ENCODE assay signal across 8 cellular contexts in the genomic region with DNA sequence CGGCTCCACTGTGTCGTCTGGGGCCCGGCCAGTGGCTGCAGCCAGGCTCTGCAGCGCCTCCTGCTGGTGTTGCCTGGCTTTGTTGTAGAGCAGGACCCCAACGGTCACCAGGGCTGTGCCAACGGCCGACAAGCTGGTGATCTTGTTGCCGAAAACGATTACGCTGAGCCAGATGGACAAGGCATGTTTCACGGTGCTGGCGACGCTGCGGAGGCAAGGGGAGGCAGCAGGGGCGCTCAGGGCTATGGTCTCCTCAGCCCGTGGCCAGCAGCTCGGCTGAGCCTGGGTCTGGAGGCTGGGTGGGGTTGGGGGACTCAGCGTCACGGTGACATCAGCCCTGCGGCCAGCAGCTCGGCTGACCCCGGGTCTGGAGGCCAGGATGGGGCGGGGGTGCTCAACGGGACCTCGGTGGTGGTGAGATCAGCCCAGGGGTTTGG. TPM values are rescaled to one million over a fixed set of nuclear protein-coding genes. Genes with fewer than 3 reads are reported as not detected.
DNase-seq lines count a peak whose midpoint lies in the region; TF ChIP-seq lines count a peak whose summit lies in the region.

No MANE protein-coding gene starts in this region.

- intact Hi-C loops in transverse colon (cut with DNase I; ENCODE audit: low total_unique reads): no loop called here

- H3K9me3 ChIP-seq in transverse colon: no peaks in the 10 kb centered on the region

- in situ Hi-C loops in transverse colon (cut with MboI; ENCODE audit: low pct_ligation_motif_present in 1 of 4, low pct_unique_long_range_greater_than_20kb in 1 of 4, low sequenced_read_pairs in 3 of 4): no loop called here

- no peak for TF ChIP-seq EP300 in transverse colon (IDR thresholded peaks at IDR 0.05; ENCODE audit: low read depth)

- H3K27ac ChIP-seq in transverse colon (no peak overlapping the region), substantia nigra (ENCODE audit: low read depth, low read length, poor library complexity, severe bottlenecking) (no peak overlapping the region)

- TF ChIP-seq CTCF in transverse colon (IDR thresholded peaks at IDR 0.05): peak; percentile 25 to 47 (median 40)

- peaks cover 0 to 11% (median 6%) of the 10 kb centered on the region in 4 donors for H3K4me1 ChIP-seq in transverse colon

- no peaks in the 10 kb centered on the region for H3K27me3 ChIP-seq in transverse colon

- no peak for TF ChIP-seq POLR2A in transverse colon (IDR thresholded peaks at IDR 0.05)

- DNase-seq in activated T-cell treated with anti-CD3 and anti-CD28 coated beads for 1 hour (ENCODE audit: low read depth) (peak; percentile 27), activated T-cell treated with anti-CD3 and anti-CD28 coated beads for 4 hours (no peak), iPS-NIHi7 (ENCODE audit: extremely low spot score) (peak; percentile 62), transverse colon (no peak), NCI-H187 (lab: John Stamatoyannopoulos, UW) (no peak), middle frontal gyrus (ENCODE audit: extremely low spot score, low spot score) (no peak), substantia nigra (lab: John Stamatoyannopoulos, UW) (no peak)
- peak; percentile 65 for DNase-seq in activated CD8-positive, alpha-beta memory T cell treated with anti-CD3 and anti-CD28 coated beads for 24 hours

- 90% methylated on average over 25 of the region's 25 CpGs; no CpG with 5 or more reads in 1 of the 2 donors for WGBS in transverse colon (ENCODE audit: low coverage in 1 of 2), 2 donors

- no peak overlapping the region for H3K4me3 ChIP-seq in transverse colon

- peaks cover 0 to 34% (median 14%) of the 10 kb centered on the region in 4 donors for H3K36me3 ChIP-seq in transverse colon

RNA-seq across cellular contexts. Expression of gene CDK11B, which starts 7.0 kb away (rescaled TPM):
- 100 to 1,000 TPM in 1 of 4 donors, 10 to 100 TPM in 3; 28.4 to 183 (median 60.5) TPM for total RNA-seq in transverse colon

RNA-seq across cellular contexts. Expression of gene SLC35E2B, which starts 26.8 kb away (rescaled TPM):
- total RNA-seq in transverse colon: 100 to 1,000 TPM in 2 of 4 donors, 10 to 100 TPM in 2; 63.4 to 202 (median 83.9) TPM

RNA-seq across cellular contexts. Expression of gene MMP23B, which starts 33.9 kb away (rescaled TPM):
- 10 to 100 TPM in 2 of 4 donors, 1 to 10 TPM in 2; 4.9 to 58.9 (median 9.9) TPM for total RNA-seq in transverse colon

RNA-seq across cellular contexts. Expression of gene MIB2, which starts 50.5 kb away (rescaled TPM):
- total RNA-seq in transverse colon: 100 to 1,000 TPM in 3 of 4 donors, 10 to 100 TPM in 1; 94.2 to 346 (median 224) TPM

RNA-seq across cellular contexts. Expression of gene CDK11A, which starts 58.3 kb away (rescaled TPM):
- 100 to 1,000 TPM in 2 of 4 donors, 10 to 100 TPM in 2; 52.9 to 250 (median 161) TPM for total RNA-seq in transverse colon

Comparison
In these comparisons a context has a peak if more than half of its experiments do, and no peak if none do; other contexts are left out.
1. DNase-seq: peak in activated T-cell treated with anti-CD3 and anti-CD28 coated beads for 1 hour (single experiment), activated CD8-positive, alpha-beta memory T cell treated with anti-CD3 and anti-CD28 coated beads for 24 hours (single experiment) and iPS-NIHi7 (single experiment); none in activated T-cell treated with anti-CD3 and anti-CD28 coated beads for 4 hours (single experiment), transverse colon (single experiment), NCI-H187 (0 of 2), middle frontal gyrus (single experiment) and substantia nigra (0 of 49).